Comparison of ENCODE assay signal across 1 cellular context in genomic region chr2:170264865-170265264, GRCh38.
TF ChIP-seq lines count a peak whose summit lies in the region.

No MANE protein-coding gene starts in this region.

TF ChIP-seq in K562, 482 proteins besides CTCF, POLR2A, EP300 and RAD21 (continued from another document):
- TF ChIP-seq HDAC1 (IDR thresholded peaks at IDR 0.05) (peak in 1 of 2 experiments; percentile 42; a peak in 1 of 4 replicates), LARP7 (IDR thresholded peaks at IDR 0.05) (peak; percentile 12; the same call in 1 of the 2 replicates), NFIC (IDR thresholded peaks at IDR 0.05) (no peak), ZFP91 (CRISPR knock-in tag; IDR thresholded peaks at IDR 0.05) (no peak), RFX7 (CRISPR knock-in tag; IDR thresholded peaks at IDR 0.05) (no peak), ERF (CRISPR knock-in tag; IDR thresholded peaks at IDR 0.05) (no peak), RB1 (IDR thresholded peaks at IDR 0.05; ENCODE audit: low read depth) (no peak), HDGF (IDR thresholded peaks at IDR 0.05) (0 out of 2 replicates have a peak, but pooled peaks have one; percentile 32), ETV5 (CRISPR knock-in tag; IDR thresholded peaks at IDR 0.05; ENCODE audit: low read depth) (no peak), RFX5 (IDR thresholded peaks at IDR 0.05; ENCODE audit: low read depth, low read length) (no peak), TCF15 (CRISPR knock-in tag; IDR thresholded peaks at IDR 0.05) (no peak), PTRF (tag; IDR thresholded peaks at IDR 0.05) (no peak), ZNF174 (CRISPR knock-in tag; IDR thresholded peaks at IDR 0.05) (no peak), ZNF224 (CRISPR knock-in tag; IDR thresholded peaks at IDR 0.05) (no peak)
- TF ChIP-seq, protein P1, sequence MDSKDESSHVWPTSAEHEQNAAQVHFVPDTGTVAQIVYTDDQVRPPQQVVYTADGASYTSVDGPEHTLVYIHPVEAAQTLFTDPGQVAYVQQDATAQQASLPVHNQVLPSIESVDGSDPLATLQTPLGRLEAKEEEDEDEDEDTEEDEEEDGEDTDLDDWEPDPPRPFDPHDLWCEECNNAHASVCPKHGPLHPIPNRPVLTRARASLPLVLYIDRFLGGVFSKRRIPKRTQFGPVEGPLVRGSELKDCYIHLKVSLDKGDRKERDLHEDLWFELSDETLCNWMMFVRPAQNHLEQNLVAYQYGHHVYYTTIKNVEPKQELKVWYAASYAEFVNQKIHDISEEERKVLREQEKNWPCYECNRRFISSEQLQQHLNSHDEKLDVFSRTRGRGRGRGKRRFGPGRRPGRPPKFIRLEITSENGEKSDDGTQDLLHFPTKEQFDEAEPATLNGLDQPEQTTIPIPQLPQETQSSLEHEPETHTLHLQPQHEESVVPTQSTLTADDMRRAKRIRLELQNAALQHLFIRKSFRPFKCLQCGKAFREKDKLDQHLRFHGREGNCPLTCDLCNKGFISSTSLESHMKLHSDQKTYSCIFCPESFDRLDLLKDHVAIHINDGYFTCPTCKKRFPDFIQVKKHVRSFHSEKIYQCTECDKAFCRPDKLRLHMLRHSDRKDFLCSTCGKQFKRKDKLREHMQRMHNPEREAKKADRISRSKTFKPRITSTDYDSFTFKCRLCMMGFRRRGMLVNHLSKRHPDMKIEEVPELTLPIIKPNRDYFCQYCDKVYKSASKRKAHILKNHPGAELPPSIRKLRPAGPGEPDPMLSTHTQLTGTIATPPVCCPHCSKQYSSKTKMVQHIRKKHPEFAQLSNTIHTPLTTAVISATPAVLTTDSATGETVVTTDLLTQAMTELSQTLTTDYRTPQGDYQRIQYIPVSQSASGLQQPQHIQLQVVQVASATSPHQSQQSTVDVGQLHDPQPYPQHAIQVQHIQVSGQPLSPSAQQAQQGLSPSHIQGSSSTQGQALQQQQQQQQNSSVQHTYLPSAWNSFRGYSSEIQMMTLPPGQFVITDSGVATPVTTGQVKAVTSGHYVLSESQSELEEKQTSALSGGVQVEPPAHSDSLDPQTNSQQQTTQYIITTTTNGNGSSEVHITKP (IDR thresholded peaks at IDR 0.05; ENCODE audit: partially characterized antibody) = peak; percentile 59
- TF ChIP-seq, protein P2, sequence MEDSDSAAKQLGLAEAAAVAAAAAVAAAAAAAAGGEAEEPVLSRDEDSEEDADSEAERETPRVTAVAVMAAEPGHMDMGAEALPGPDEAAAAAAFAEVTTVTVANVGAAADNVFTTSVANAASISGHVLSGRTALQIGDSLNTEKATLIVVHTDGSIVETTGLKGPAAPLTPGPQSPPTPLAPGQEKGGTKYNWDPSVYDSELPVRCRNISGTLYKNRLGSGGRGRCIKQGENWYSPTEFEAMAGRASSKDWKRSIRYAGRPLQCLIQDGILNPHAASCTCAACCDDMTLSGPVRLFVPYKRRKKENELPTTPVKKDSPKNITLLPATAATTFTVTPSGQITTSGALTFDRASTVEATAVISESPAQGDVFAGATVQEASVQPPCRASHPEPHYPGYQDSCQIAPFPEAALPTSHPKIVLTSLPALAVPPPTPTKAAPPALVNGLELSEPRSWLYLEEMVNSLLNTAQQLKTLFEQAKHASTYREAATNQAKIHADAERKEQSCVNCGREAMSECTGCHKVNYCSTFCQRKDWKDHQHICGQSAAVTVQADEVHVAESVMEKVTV (CRISPR knock-in tag; IDR thresholded peaks at IDR 0.05) = 0 out of 2 replicates have a peak, but pooled peaks have one; percentile 1
TF ChIP-seq in K562: peak in this region for 6.
